In genomic region chr12:3015356-3015755, GRCh38 we compare ENCODE assay signal across 2 cellular contexts.
TF ChIP-seq lines count a peak whose summit lies in the region.

No MANE protein-coding gene starts in this region.

TF ChIP-seq in IMR-90, 13 proteins besides CTCF, POLR2A, EP300 and RAD21:
- no peak for TF ChIP-seq MAZ (IDR thresholded peaks at IDR 0.05; ENCODE audit: borderline replicate concordance, low read depth, low read length)
- no peak for TF ChIP-seq USF2 (IDR thresholded peaks at IDR 0.05; ENCODE audit: low read depth, low read length)
- TF ChIP-seq SMC3 (IDR thresholded peaks at IDR 0.05; ENCODE audit: low read depth, low read length), result no peak
- TF ChIP-seq ELK1 (IDR thresholded peaks at IDR 0.05; ENCODE audit: borderline replicate concordance, low read depth, low read length), result no peak
- no peak for TF ChIP-seq BHLHE40 (IDR thresholded peaks at IDR 0.05; ENCODE audit: low read depth, low read length)
- TF ChIP-seq RFX5 (IDR thresholded peaks at IDR 0.05; ENCODE audit: low read depth, low read length), result no peak
- TF ChIP-seq CEBPB (IDR thresholded peaks at IDR 0.05; ENCODE audit: low read depth, low read length), result no peak
- no peak for TF ChIP-seq CHD1 (IDR thresholded peaks at IDR 0.05; ENCODE audit: low read depth, low read length)
- no peak for TF ChIP-seq FOS (IDR thresholded peaks at IDR 0.05; ENCODE audit: low read depth, low read length)
- TF ChIP-seq MAFK (IDR thresholded peaks at IDR 0.05; ENCODE audit: low read depth, low read length), result no peak
- no peak for TF ChIP-seq MXI1 (IDR thresholded peaks at IDR 0.05; ENCODE audit: borderline replicate concordance, low read depth, low read length)
- TF ChIP-seq NFE2L2 (IDR thresholded peaks at IDR 0.05; ENCODE audit: low read depth, low read length), result no peak
- TF ChIP-seq RCOR1 (IDR thresholded peaks at IDR 0.05; ENCODE audit: insufficient replicate concordance, low read length), result no peak
TF ChIP-seq in IMR-90: peak in this region for 0.

TF ChIP-seq in endothelial cell of umbilical vein, 7 proteins besides CTCF, POLR2A, EP300 and RAD21:
- no peak for TF ChIP-seq EZH2 (IDR thresholded peaks at IDR 0.05; ENCODE audit: borderline replicate concordance, low read depth, low read length, severe bottlenecking)
- no peak for TF ChIP-seq FOS (IDR thresholded peaks at IDR 0.05; ENCODE audit: borderline replicate concordance, insufficient read depth, low read length)
- TF ChIP-seq POLR2AphosphoS5 (IDR thresholded peaks at IDR 0.05; ENCODE audit: insufficient read depth, low read depth, low read length), result no peak
- TF ChIP-seq MYC (IDR thresholded peaks at IDR 0.05; ENCODE audit: low read depth, low read length), result no peak
- no peak for TF ChIP-seq JUN (IDR thresholded peaks at IDR 0.05; ENCODE audit: borderline replicate concordance, insufficient read depth, insufficient read length, low read depth)
TF ChIP-seq in endothelial cell of umbilical vein: peak in this region for 0.
